Comparison of ENCODE assay signal across 1 cellular context in genomic region chr4:138192113-138192512, GRCh38.
TF ChIP-seq lines count a peak whose summit lies in the region.

No MANE protein-coding gene starts in this region.

TF ChIP-seq in GM12878, 131 proteins besides CTCF, POLR2A, EP300 and RAD21 (continued from another document):
- TF ChIP-seq NFIC (IDR thresholded peaks at IDR 0.05; ENCODE audit: low read depth, low read length) (peak; percentile 59; the same call in 1 of the 2 replicates), RBBP5 (conservative IDR thresholded peaks at IDR 0.05) (no peak), EGR1 (IDR thresholded peaks at IDR 0.05; ENCODE audit: borderline replicate concordance in 1 of 2, low read depth in 2 of 2, low read length in 2 of 2) (no peak), BACH1 (IDR thresholded peaks at IDR 0.05; ENCODE audit: borderline replicate concordance) (no peak), WRNIP1 (IDR thresholded peaks at IDR 0.05; ENCODE audit: borderline replicate concordance, low read depth, low read length) (no peak), USF2 (IDR thresholded peaks at IDR 0.05; ENCODE audit: borderline replicate concordance, low read depth, low read length) (no peak; the same call in 1 of the 2 replicates), SP1 (IDR thresholded peaks at IDR 0.05; ENCODE audit: low read depth, low read length) (no peak), CREB1 (IDR thresholded peaks at IDR 0.05; ENCODE audit: low read depth) (peak; percentile 69), SUPT20H (IDR thresholded peaks at IDR 0.05; ENCODE audit: borderline replicate concordance, control insufficient read depth, low read depth, low read length) (no peak), ZBTB11 (CRISPR knock-in tag; IDR thresholded peaks at IDR 0.05) (no peak)
